Comparison of ENCODE assay signal across 13 cellular contexts in the genomic region with DNA sequence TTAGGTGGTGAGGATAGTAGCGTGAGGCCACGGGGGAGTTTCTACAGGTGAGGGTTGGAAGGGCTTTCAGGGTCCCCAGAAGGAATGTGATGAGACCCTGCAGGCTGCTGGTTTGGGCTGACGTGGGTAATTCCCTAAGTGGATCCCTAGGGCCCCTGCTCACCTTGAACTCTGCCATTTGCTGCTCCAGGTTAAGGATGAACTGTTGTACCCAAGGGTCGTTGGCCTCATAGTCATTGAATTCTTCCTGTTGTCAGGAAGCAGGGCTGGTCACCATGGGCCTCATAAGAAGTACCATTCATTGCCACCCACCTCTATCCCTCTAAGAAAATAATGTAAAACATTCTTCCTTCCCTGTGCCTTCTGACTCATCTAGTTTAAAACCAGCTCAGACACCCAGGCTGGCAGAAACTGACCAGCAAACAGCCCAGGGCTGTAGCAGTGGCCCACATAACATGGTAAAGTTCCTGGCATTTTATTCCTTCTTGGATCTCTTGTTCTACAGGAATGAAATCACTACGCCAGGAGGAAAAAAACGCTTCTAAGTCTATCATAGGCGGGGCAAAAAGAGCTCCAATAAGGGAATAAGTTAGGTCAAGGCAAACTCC. TPM values are rescaled to one million over a fixed set of nuclear protein-coding genes. Genes with fewer than 3 reads are reported as not detected.
DNase-seq lines count a peak whose midpoint lies in the region; ATAC-seq and TF ChIP-seq lines count a peak whose summit lies in the region.
"Had no signal": no experiment of that assay in that cellular context is flagged by ENCODE, and none has a peak within 500 bp of the region (broad histone marks: within the 10 kb centered on the region; RNA-seq: fewer than 3 reads in every experiment).

No MANE protein-coding gene starts in this region.

- H3K4me3 Mint-ChIP-seq in activated naive CD4-positive, alpha-beta T cell treated with anti-CD3 and anti-CD28 coated beads for 36 hours = no peak overlapping the region
- H3K4me3 Mint-ChIP-seq in T-helper 17 cell = no peak overlapping the region
- H3K4me3 Mint-ChIP-seq: mesothelial cell of epicardium had no signal

- H3K27me3 Mint-ChIP-seq in activated naive CD4-positive, alpha-beta T cell treated with anti-CD3 and anti-CD28 coated beads for 36 hours (ENCODE audit: low read depth) = no peaks in the 10 kb centered on the region
- no peaks in the 10 kb centered on the region for H3K27me3 Mint-ChIP-seq in T-helper 17 cell

- intact Hi-C loops in activated naive CD4-positive, alpha-beta T cell treated with anti-CD3 and anti-CD28 coated beads for 36 hours (cut with micrococcal nuclease) = no loop called here

- peaks cover 9% of the 10 kb centered on the region for H3K4me1 Mint-ChIP-seq in activated naive CD4-positive, alpha-beta T cell treated with anti-CD3 and anti-CD28 coated beads for 36 hours (ENCODE audit: low read depth)
- H3K4me1 Mint-ChIP-seq in T-helper 17 cell = peaks cover 10% of the 10 kb centered on the region

- H3K9me3 Mint-ChIP-seq in activated naive CD4-positive, alpha-beta T cell treated with anti-CD3 and anti-CD28 coated beads for 36 hours = no peaks in the 10 kb centered on the region
- H3K9me3 Mint-ChIP-seq: mesothelial cell of epicardium had no signal

- no peaks in the 10 kb centered on the region for H3K9me3 ChIP-seq in T-helper 17 cell (ENCODE audit: control insufficient read depth, low read length, poor library complexity, severe bottlenecking)
- H3K9me3 ChIP-seq: adrenal gland, thyroid gland had no signal

- peak overlapping the region; percentile 14 for H3K27ac Mint-ChIP-seq in activated naive CD4-positive, alpha-beta T cell treated with anti-CD3 and anti-CD28 coated beads for 36 hours
- peak overlapping the region; percentile 45 for H3K27ac Mint-ChIP-seq in T-helper 17 cell
- H3K27ac Mint-ChIP-seq: mesothelial cell of epicardium had no signal

- H3K36me3 Mint-ChIP-seq in activated naive CD4-positive, alpha-beta T cell treated with anti-CD3 and anti-CD28 coated beads for 36 hours (ENCODE audit: low read depth) = peaks cover 12% of the 10 kb centered on the region
- H3K36me3 Mint-ChIP-seq in T-helper 17 cell (ENCODE audit: low read depth) = no peaks in the 10 kb centered on the region

- no peak overlapping the region for H3K4me3 ChIP-seq in fibroblast of the aortic adventitia (ENCODE audit: low read depth, low read length)
- H3K4me3 ChIP-seq: adrenal gland, thyroid gland had no signal

- ATAC-seq in T-helper 17 cell (no peak), GM21526 (IDR thresholded peaks at IDR 0.05; ENCODE audit: low FRiP score, unreplicated experiment) (no peak)

- CTCF ChIA-PET in activated naive CD4-positive, alpha-beta T cell treated with anti-CD3 and anti-CD28 coated beads for 36 hours (lab: Charles Lee) = interaction anchor here (1.3 kb wide), 1 partner anchor 11 kb away, joined by 3 read pairs; no protein-coding TSS in a partner anchor

- no peak for TF ChIP-seq CTCF in fibroblast of the aortic adventitia (IDR thresholded peaks at IDR 0.05; ENCODE audit: insufficient read depth, low read length)

- no peak for DNase-seq in activated naive CD4-positive, alpha-beta T cell treated with anti-CD3 and anti-CD28 coated beads for 36 hours
- DNase-seq in activated naive CD4-positive, alpha-beta T cell treated with Interleukin-2 at 50 U/mL for 16 hours = no peak
- DNase-seq in T-helper 17 cell (no peak), fibroblast of the aortic adventitia (ENCODE audit: low read depth) (peak; percentile 53), stromal cell of bone marrow (ENCODE audit: low read depth) (peak; percentile 16), NCI-H526 treated with DMSO at 0.1 percent for 48 hours (lab: John Stamatoyannopoulos, UW) (no peak), NCI-H1436 treated with DMSO at 0.1 percent for 48 hours (lab: John Stamatoyannopoulos, UW) (no peak)
- DNase-seq: adrenal gland, Kasumi-1, NCI-H2081 treated with DMSO at 0.1 percent for 48 hours, thyroid gland had no signal

RNA-seq across cellular contexts. Expression of a gene that starts 27.6 kb away (rescaled TPM):
- total RNA-seq in activated naive CD4-positive, alpha-beta T cell treated with anti-CD3 and anti-CD28 coated beads for 36 hours = 10 to 100 TPM; 12.2 to 12.6 TPM
- total RNA-seq in T-helper 17 cell (10 to 100 TPM; 27.1 to 27.7 TPM), fibroblast of the aortic adventitia (ENCODE audit: low replicate concordance) (8.1 and 8.9 TPM in 2 replicates)

RNA-seq across cellular contexts. Expression of a gene that starts 41.3 kb away (rescaled TPM):
- 10 to 100 TPM; 42.0 to 48.7 TPM for total RNA-seq in activated naive CD4-positive, alpha-beta T cell treated with anti-CD3 and anti-CD28 coated beads for 36 hours
- total RNA-seq in T-helper 17 cell = 10 to 100 TPM; 26.3 to 54.0 TPM
- total RNA-seq in fibroblast of the aortic adventitia (ENCODE audit: low replicate concordance) = 59.9 and 131 TPM in 2 replicates

RNA-seq across cellular contexts. Expression of a gene that starts 41.6 kb away (rescaled TPM):
- 100 to 1,000 TPM; 397 to 416 TPM for total RNA-seq in activated naive CD4-positive, alpha-beta T cell treated with anti-CD3 and anti-CD28 coated beads for 36 hours
- 100 to 1,000 TPM; 163 to 182 TPM for total RNA-seq in T-helper 17 cell
- 39.1 and 184 TPM in 2 replicates for total RNA-seq in fibroblast of the aortic adventitia (ENCODE audit: low replicate concordance)

RNA-seq across cellular contexts. Expression of a gene that starts 43.1 kb away (rescaled TPM):
- 1 to 10 TPM; 9.3 to 9.9 TPM for total RNA-seq in activated naive CD4-positive, alpha-beta T cell treated with anti-CD3 and anti-CD28 coated beads for 36 hours
- total RNA-seq in T-helper 17 cell (10 to 100 TPM; 11.8 to 14.4 TPM), fibroblast of the aortic adventitia (ENCODE audit: low replicate concordance) (16.7 and 18.9 TPM in 2 replicates)

Comparison
In these comparisons a context has a peak if more than half of its experiments do, and no peak if none do; other contexts are left out.
1. DNase-seq: peak in fibroblast of the aortic adventitia (single experiment) and stromal cell of bone marrow (single experiment); none in activated naive CD4-positive, alpha-beta T cell treated with anti-CD3 and anti-CD28 coated beads for 36 hours (single experiment), activated naive CD4-positive, alpha-beta T cell treated with Interleukin-2 at 50 U/mL for 16 hours (single experiment), T-helper 17 cell (0 of 3), NCI-H526 treated with DMSO at 0.1 percent for 48 hours (single experiment) and NCI-H1436 treated with DMSO at 0.1 percent for 48 hours (single experiment).